Comparison of ENCODE assay signal across 21 cellular contexts in the genomic region with DNA sequence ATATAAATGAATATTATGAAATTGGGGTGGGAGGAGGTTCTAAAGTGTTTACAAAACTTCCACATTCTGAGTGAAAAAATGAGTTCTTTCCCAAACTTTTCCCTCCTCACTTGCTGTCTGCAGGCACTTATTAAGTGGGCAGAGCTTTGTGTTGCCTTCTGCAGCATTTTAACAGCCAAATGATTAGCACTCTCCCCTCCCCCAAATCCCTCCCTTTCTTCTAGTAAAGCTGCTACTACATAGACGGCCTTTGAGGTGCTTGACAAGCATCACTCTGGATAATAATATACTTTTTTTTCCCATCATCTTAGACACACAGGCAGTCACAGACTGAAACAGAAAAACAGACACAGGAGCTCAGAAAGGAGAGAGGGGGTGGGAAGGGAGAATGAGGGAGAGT.
"Had no signal": no experiment of that assay in that cellular context is flagged by ENCODE, and none has a peak within 500 bp of the region (broad histone marks: within the 10 kb centered on the region; RNA-seq: fewer than 3 reads in every experiment).

No MANE protein-coding gene starts in this region.

- H3K27ac Mint-ChIP-seq: activated CD4-positive, alpha-beta T cell treated with anti-CD3 and anti-CD28 coated beads, Interleukin-2, amount 10 ng/mL, durations not matched to agents 7 days and 5 days; activated CD8-positive, alpha-beta T cell treated with anti-CD3 and anti-CD28 coated beads, Interleukin-2, amount 10 ng/mL, durations not matched to agents 7 days and 5 days; activated naive CD4-positive, alpha-beta T cell treated with anti-CD3 and anti-CD28 coated beads, Interleukin-2, amount 50 U/mL, for 24 hours; mesothelial cell of epicardium; natural killer cell; stimulated activated memory B cell treated with anti-CD40 and anti-IgM and Interleukin-4, amounts not matched to agents 10 μg/mL and 1 μg/mL and 100 μg/mL, for 72 hours had no signal

- H3K36me3 ChIP-seq: heart right ventricle, left lung, uterus had no signal

- H3K4me1 Mint-ChIP-seq: activated CD4-positive, alpha-beta T cell treated with anti-CD3 and anti-CD28 coated beads, Interleukin-2, amount 10 ng/mL, durations not matched to agents 7 days and 5 days; activated naive CD4-positive, alpha-beta T cell treated with anti-CD3 and anti-CD28 coated beads, Interleukin-2, amount 50 U/mL, for 24 hours; natural killer cell; stimulated activated memory B cell treated with anti-CD40 and anti-IgM and Interleukin-4, amounts not matched to agents 10 μg/mL and 1 μg/mL and 100 μg/mL, for 72 hours had no signal

- H3K27ac ChIP-seq: epithelial cell of prostate, heart right ventricle, left lung, testis, uterus, VCaP had no signal

- H3K4me1 ChIP-seq: heart right ventricle, left lung, testis, uterus had no signal

- H3K4me3 ChIP-seq: heart right ventricle, left lung, lung, testis, uterus had no signal

- H3K27me3 ChIP-seq: heart right ventricle, left lung, testis, uterus had no signal

- ATAC-seq: activated CD8-positive, alpha-beta T cell treated with anti-CD3 and anti-CD28 coated beads, Interleukin-2, amount 10 ng/mL, durations not matched to agents 7 days and 5 days; heart right ventricle; left lung; natural killer cell; sciatic nerve; stimulated activated memory B cell treated with anti-CD40 and anti-IgM and Interleukin-4, amounts not matched to agents 10 μg/mL and 1 μg/mL and 100 μg/mL, for 72 hours had no signal

- H3K9me3 ChIP-seq: heart right ventricle, testis, uterus had no signal

- DNase-seq: activated CD4-positive, alpha-beta T cell treated with anti-CD3 and anti-CD28 coated beads, Interleukin-2, amount 10 ng/mL, durations not matched to agents 7 days and 5 days; activated CD4-positive, CD25-positive, alpha-beta regulatory T cell treated with anti-CD3 and anti-CD28 coated beads, Interleukin-2, amount 50 U/mL, for 72 hours; activated CD8-positive, alpha-beta T cell treated with anti-CD3 and anti-CD28 coated beads, Interleukin-2, amount 10 ng/mL, durations not matched to agents 7 days and 5 days; activated gamma-delta T cell treated with Interleukin-2 at 50 U/mL for 16 hours; activated T-cell treated with anti-CD3 and anti-CD28 coated beads, Interleukin-2, amount 50 U/mL, for 1 hour; aorta; central memory CD4-positive, alpha-beta T cell; heart right ventricle; left lung; natural killer cell; small intestine; trophoblast cell; uterus had no signal

- H3K27me3 Mint-ChIP-seq: activated CD4-positive, alpha-beta T cell treated with anti-CD3 and anti-CD28 coated beads, Interleukin-2, amount 10 ng/mL, durations not matched to agents 7 days and 5 days; activated naive CD4-positive, alpha-beta T cell treated with anti-CD3 and anti-CD28 coated beads, Interleukin-2, amount 50 U/mL, for 24 hours; stimulated activated memory B cell treated with anti-CD40 and anti-IgM and Interleukin-4, amounts not matched to agents 10 μg/mL and 1 μg/mL and 100 μg/mL, for 72 hours had no signal

- H3K36me3 Mint-ChIP-seq: activated naive CD4-positive, alpha-beta T cell treated with anti-CD3 and anti-CD28 coated beads, Interleukin-2, amount 50 U/mL, for 24 hours; mesothelial cell of epicardium; natural killer cell; stimulated activated memory B cell treated with anti-CD40 and anti-IgM and Interleukin-4, amounts not matched to agents 10 μg/mL and 1 μg/mL and 100 μg/mL, for 72 hours had no signal

- H3K4me3 Mint-ChIP-seq: activated CD4-positive, alpha-beta T cell treated with anti-CD3 and anti-CD28 coated beads, Interleukin-2, amount 10 ng/mL, durations not matched to agents 7 days and 5 days; activated CD8-positive, alpha-beta T cell treated with anti-CD3 and anti-CD28 coated beads, Interleukin-2, amount 10 ng/mL, durations not matched to agents 7 days and 5 days; activated naive CD4-positive, alpha-beta T cell treated with anti-CD3 and anti-CD28 coated beads, Interleukin-2, amount 50 U/mL, for 24 hours; natural killer cell; stimulated activated memory B cell treated with anti-CD40 and anti-IgM and Interleukin-4, amounts not matched to agents 10 μg/mL and 1 μg/mL and 100 μg/mL, for 72 hours had no signal
